In genomic region chr9:131840751-131841702, GRCh38 we compare ENCODE assay signal across 24 cellular contexts.
"Had no signal": no experiment of that assay in that cellular context is flagged by ENCODE, and none has a peak within 500 bp of the region (broad histone marks: within the 10 kb centered on the region; RNA-seq: fewer than 3 reads in every experiment).

No MANE protein-coding gene starts in this region.

- H3K9me3 ChIP-seq: esophagus squamous epithelium, right atrium auricular region, transverse colon, vagina had no signal

- ATAC-seq: activated T-cell treated with anti-CD3 and anti-CD28 coated beads, Interleukin-2, amount 50 U/mL, for 4 hours; left ventricle myocardium superior; natural killer cell had no signal

- H3K36me3 Mint-ChIP-seq: activated naive CD8-positive, alpha-beta T cell treated with anti-CD3 and anti-CD28 coated beads, Interleukin-2, amount 10 ng/mL, durations not matched to agents 7 days and 5 days; natural killer cell had no signal

- H3K4me1 ChIP-seq: esophagus squamous epithelium, right atrium auricular region, transverse colon, vagina had no signal

- H3K4me3 ChIP-seq: esophagus squamous epithelium, right atrium auricular region, skin epidermis, transverse colon, vagina had no signal

- H3K4me3 Mint-ChIP-seq: activated naive CD8-positive, alpha-beta T cell treated with anti-CD3 and anti-CD28 coated beads, Interleukin-2, amount 10 ng/mL, durations not matched to agents 7 days and 5 days; activated T-cell treated with anti-CD3 and anti-CD28 coated beads, Interleukin-2, amount 50 U/mL, for 4 hours; central memory CD8-positive, alpha-beta T cell; natural killer cell had no signal

- DNase-seq: activated CD4-positive, CD25-positive, alpha-beta regulatory T cell; activated gamma-delta T cell treated with Interleukin-2 at 50 U/mL for 16 hours; activated naive CD8-positive, alpha-beta T cell treated with anti-CD3 and anti-CD28 coated beads, Interleukin-2, amount 10 ng/mL, durations not matched to agents 7 days and 5 days; activated T-cell treated with anti-CD3 and anti-CD28 coated beads, Interleukin-2, amount 50 U/mL, for 4 hours; anterior cingulate cortex; brain microvascular endothelial cell; cortex of kidney; effector CD4-positive, alpha-beta T cell; esophagus squamous epithelium; hypothalamus; kidney glomerular epithelial cell; left ventricle myocardium superior; mesenchymal stem cell; natural killer cell; nucleus accumbens; stimulated activated CD4-positive, alpha-beta T cell treated with anti-CD3 and anti-CD28 coated beads, Interleukin-15, amount 100 ng/mL, for 24 hours; stimulated activated CD4-positive, alpha-beta T cell treated with anti-CD3 and anti-CD28 coated beads, Interleukin-4, amount 100 ng/mL, for 24 hours; stimulated activated naive CD4-positive, alpha-beta T cell treated with Interleukin-2 at 50 U/mL for 16 hours; transverse colon had no signal

- H3K9me3 Mint-ChIP-seq: activated naive CD8-positive, alpha-beta T cell treated with anti-CD3 and anti-CD28 coated beads, Interleukin-2, amount 10 ng/mL, durations not matched to agents 7 days and 5 days; activated T-cell treated with anti-CD3 and anti-CD28 coated beads, Interleukin-2, amount 50 U/mL, for 4 hours; central memory CD8-positive, alpha-beta T cell; natural killer cell had no signal

- H3K27me3 ChIP-seq: brain microvascular endothelial cell, right atrium auricular region, vagina had no signal

- H3K27ac Mint-ChIP-seq: natural killer cell, progenitor cell of endocrine pancreas had no signal

- H3K27ac ChIP-seq: brain microvascular endothelial cell, esophagus squamous epithelium, vagina had no signal

- H3K36me3 ChIP-seq: brain microvascular endothelial cell, esophagus squamous epithelium, right atrium auricular region, transverse colon, vagina had no signal
